In the genomic region with DNA sequence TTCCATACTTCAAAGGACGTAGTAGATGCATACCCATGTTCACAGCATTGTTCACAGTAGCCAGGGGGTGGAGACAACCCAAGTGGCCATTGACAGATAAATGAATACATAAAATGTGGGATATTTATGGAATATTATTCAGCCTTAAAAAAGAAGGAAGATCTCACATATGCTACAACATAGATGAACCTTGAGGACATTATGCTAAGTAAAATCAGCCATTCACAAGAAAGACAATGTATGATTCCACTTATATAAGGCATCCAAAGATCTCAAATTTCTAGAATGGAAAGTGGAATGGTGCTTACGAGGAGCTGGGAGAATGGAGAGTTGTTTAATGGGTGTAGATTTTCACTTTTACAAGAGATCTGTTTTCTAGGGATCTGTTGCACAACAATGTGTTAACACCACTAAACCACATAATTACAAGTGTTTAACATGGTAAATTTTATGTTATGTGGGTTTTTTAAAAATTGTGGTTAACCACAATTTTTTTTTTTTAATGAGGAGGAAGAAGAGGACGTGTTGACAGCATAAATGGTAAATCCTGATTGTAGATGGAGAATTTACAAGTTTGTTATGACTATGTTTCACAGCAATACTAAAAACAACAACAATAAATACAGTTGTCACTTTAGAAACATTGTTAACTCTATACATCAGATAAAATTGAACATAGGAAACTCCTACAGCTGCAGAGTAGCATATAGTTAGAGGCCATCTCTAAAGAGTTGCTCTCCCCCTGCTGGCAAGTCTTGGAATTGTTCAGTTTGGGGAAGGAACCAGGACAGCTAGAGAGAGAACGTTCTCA, we compare ENCODE assay signal across 8 cellular contexts. TPM values are rescaled to one million over a fixed set of nuclear protein-coding genes. Genes with fewer than 3 reads are reported as not detected.
DNase-seq lines count a peak whose midpoint lies in the region; TF ChIP-seq lines count a peak whose summit lies in the region.

No MANE protein-coding gene starts in this region.

- peak; percentile 31 for DNase-seq in GM06990 (ENCODE audit: extremely low read depth, insufficient read length)
- peak; percentile 72 for DNase-seq in GM23248
- DNase-seq in Karpas-422 = peak; percentile 92
- DNase-seq in SJSA1 (ENCODE audit: low read depth in 1 of 2, low spot score in 2 of 2) = peak; percentile 65 to 77
- DNase-seq in activated effector memory CD4-positive, alpha-beta T cell treated with anti-CD3 and anti-CD28 coated beads, Interleukin-2, amount 50 U/mL, for 16 hours = peak; percentile 86
- peak; percentile 40 for DNase-seq in germinal center (ENCODE audit: low spot score)
- DNase-seq in progenitor cell of endocrine pancreas (ENCODE audit: low spot score, unreplicated experiment) = peak; percentile 56
- DNase-seq in mesenteric fat pad (ENCODE audit: low spot score) = no peak

- no peak overlapping the region for H2AFZ ChIP-seq in GM23248
- H2AFZ ChIP-seq in Karpas-422 (ENCODE audit: low read length) = no peak overlapping the region

- H3K36me3 Mint-ChIP-seq in progenitor cell of endocrine pancreas (ENCODE audit: insufficient read depth) = no peaks in the 10 kb centered on the region

- H4K20me1 ChIP-seq in GM23248 (ENCODE audit: insufficient read depth) (no peaks in the 10 kb centered on the region), Karpas-422 (ENCODE audit: insufficient read depth, low read depth, low read length) (no peaks in the 10 kb centered on the region)

- H3K4me1 Mint-ChIP-seq in progenitor cell of endocrine pancreas (ENCODE audit: low read depth) = no peaks in the 10 kb centered on the region

- no peak overlapping the region for H3K27ac ChIP-seq in GM23248
- no peak overlapping the region for H3K27ac ChIP-seq in Karpas-422 (ENCODE audit: low read length)
- no peak overlapping the region for H3K27ac ChIP-seq in SJSA1

- in situ Hi-C loops in GM23248 (cut with MboI) = loop anchor here (10.0 to 25.0 kb wide), 2 partner anchors 215 to 878 kb away; a partner anchor contains a TSS

- H3K27ac Mint-ChIP-seq in progenitor cell of endocrine pancreas = no peak overlapping the region

- 67 to 74% methylated on average over 4 of the region's 4 CpGs for WGBS in GM23248 (ENCODE audit: low coverage in 1 of 2, low lambda C conversion rate in 2 of 2, missing lambda C conversion rate in 2 of 2), 2 experiments

- no peaks in the 10 kb centered on the region for H3K9me3 ChIP-seq in GM23248 (ENCODE audit: low read depth)
- no peaks in the 10 kb centered on the region for H3K9me3 ChIP-seq in Karpas-422 (ENCODE audit: low read length)
- H3K9me3 ChIP-seq in SJSA1 (replicated peaks) = no peaks in the 10 kb centered on the region

- H3K4me1 ChIP-seq in GM23248 (ENCODE audit: insufficient read depth) = peaks cover 2% of the 10 kb centered on the region; the same call in 1 of the 2 replicates
- no peaks in the 10 kb centered on the region for H3K4me1 ChIP-seq in Karpas-422 (ENCODE audit: low read length)
- H3K4me1 ChIP-seq in SJSA1 (replicated peaks) = peaks cover 15% of the 10 kb centered on the region

- peak; percentile 83 for TF ChIP-seq CTCF in GM06990 (IDR thresholded peaks at IDR 0.05; ENCODE audit: insufficient read depth, low read length, poor library complexity, severe bottlenecking)
- TF ChIP-seq CTCF in progenitor cell of endocrine pancreas (IDR thresholded peaks at IDR 0.05; ENCODE audit: unreplicated experiment) = peak; percentile 87

- H3K27me3 Mint-ChIP-seq in progenitor cell of endocrine pancreas = peaks cover 29% of the 10 kb centered on the region

- H3K4me2 ChIP-seq in GM23248 (ENCODE audit: unreplicated experiment) = no peak overlapping the region
- no peak overlapping the region for H3K4me2 ChIP-seq in Karpas-422 (ENCODE audit: low read depth, low read length, poor library complexity, severe bottlenecking)

- H3K36me3 ChIP-seq in GM06990 (ENCODE audit: control insufficient read depth, insufficient read depth, low read length) (no peaks in the 10 kb centered on the region), GM23248 (ENCODE audit: low read depth) (no peaks in the 10 kb centered on the region), Karpas-422 (ENCODE audit: insufficient read depth, low read length) (no peaks in the 10 kb centered on the region), SJSA1 (no peaks in the 10 kb centered on the region)

- H3K79me2 ChIP-seq in GM23248 (ENCODE audit: insufficient read depth) = no peaks in the 10 kb centered on the region
- no peaks in the 10 kb centered on the region for H3K79me2 ChIP-seq in Karpas-422 (ENCODE audit: low read length)

- no peaks in the 10 kb centered on the region for H3K9me2 ChIP-seq in GM23248 (ENCODE audit: insufficient read depth)
- no peaks in the 10 kb centered on the region for H3K9me2 ChIP-seq in Karpas-422 (replicated peaks; ENCODE audit: insufficient read depth, low read length)

- H3K9me3 Mint-ChIP-seq in progenitor cell of endocrine pancreas (ENCODE audit: low read depth) = no peaks in the 10 kb centered on the region

- H3F3A ChIP-seq in GM23248 (ENCODE audit: insufficient read depth) = no peaks in the 10 kb centered on the region

- H3K4me3 ChIP-seq in GM06990 (replicated peaks; ENCODE audit: low read depth, low read length) = no peak overlapping the region
- H3K4me3 ChIP-seq in GM23248 = no peak overlapping the region
- H3K4me3 ChIP-seq in Karpas-422 (ENCODE audit: low read length) = no peak overlapping the region
- no peak overlapping the region for H3K4me3 ChIP-seq in SJSA1

- H3K27me3 ChIP-seq in GM06990 (replicated peaks; ENCODE audit: control insufficient read depth, insufficient read depth, low read length) (no peaks in the 10 kb centered on the region), GM23248 (replicated peaks; ENCODE audit: insufficient read depth) (no peaks in the 10 kb centered on the region), Karpas-422 (ENCODE audit: low read length) (no peaks in the 10 kb centered on the region), SJSA1 (replicated peaks) (no peaks in the 10 kb centered on the region)

- H3K4me3 Mint-ChIP-seq in progenitor cell of endocrine pancreas (ENCODE audit: low read depth) = no peak overlapping the region

- H3K9ac ChIP-seq in GM23248 = no peak overlapping the region
- no peak overlapping the region for H3K9ac ChIP-seq in Karpas-422 (ENCODE audit: low read length)

RNA-seq across cellular contexts. Expression of a gene that starts 41.6 kb away (rescaled TPM):
- 397 and 410 TPM in 2 replicates for total RNA-seq in GM23248 (2014; rRNA removed; shearing (Covaris generic))
- polyA plus RNA-seq in GM23248 (2016; fragmentation: Nextera tagmentation; extraction: Ambion mirVana) = 1,621 and 1,647 TPM in 2 replicates
- not detected in 2 replicates for total RNA-seq in Karpas-422 (2014; rRNA removed; shearing (Covaris generic); ENCODE audit: low replicate concordance)
- 292 and 364 TPM in 2 replicates for total RNA-seq in SJSA1 (2014; rRNA removed; shearing (Covaris generic))
- total RNA-seq in progenitor cell of endocrine pancreas = 31.8 and 33.5 TPM in 2 replicates
- total RNA-seq in mesenteric fat pad = 99.8 TPM

Comparison
In these comparisons a context has a peak if more than half of its experiments do, and no peak if none do; other contexts are left out.
1. RNA of a gene that starts 41.6 kb away (total RNA-seq): 397 to 410 TPM in GM23248, 292 to 364 TPM in SJSA1, 99.8 TPM in mesenteric fat pad (single experiment) and 31.8 to 33.5 TPM in progenitor cell of endocrine pancreas; not detected in Karpas-422; every median in the first group is over 10 times any median in the second.